ENCODE assay signal across 1 cellular context in the genomic region with DNA sequence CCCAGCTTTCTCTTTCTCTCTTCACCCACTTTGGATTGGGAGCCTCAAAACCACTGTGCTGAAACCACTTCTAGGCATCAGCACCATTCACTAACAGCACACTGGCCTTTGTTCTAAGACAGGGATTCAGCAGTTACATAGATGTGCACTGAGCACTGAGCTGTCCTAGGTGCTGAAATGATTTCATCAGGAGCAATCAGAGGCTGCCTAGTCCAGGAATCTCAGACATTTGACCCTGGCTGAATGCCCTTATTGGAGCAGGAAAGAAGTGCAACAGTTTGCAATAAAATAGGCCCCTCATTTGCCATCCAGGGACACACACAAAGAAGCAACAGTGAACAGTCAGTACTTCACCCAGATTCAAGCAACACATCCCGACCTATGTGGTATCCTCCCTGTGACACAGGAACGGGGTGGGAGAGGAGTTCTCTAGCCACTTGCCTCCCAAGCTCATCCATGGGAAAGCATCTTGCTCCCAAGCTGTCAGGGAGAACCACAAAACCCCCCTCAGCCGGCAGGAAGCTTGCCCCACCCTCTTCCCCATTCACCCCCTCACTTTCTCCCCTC.
TF ChIP-seq lines count a peak whose summit lies in the region.

No MANE protein-coding gene starts in this region.

TF ChIP-seq in HepG2, 621 proteins besides CTCF, POLR2A, EP300 and RAD21 (continued from another document):
- TF ChIP-seq, protein P1, sequence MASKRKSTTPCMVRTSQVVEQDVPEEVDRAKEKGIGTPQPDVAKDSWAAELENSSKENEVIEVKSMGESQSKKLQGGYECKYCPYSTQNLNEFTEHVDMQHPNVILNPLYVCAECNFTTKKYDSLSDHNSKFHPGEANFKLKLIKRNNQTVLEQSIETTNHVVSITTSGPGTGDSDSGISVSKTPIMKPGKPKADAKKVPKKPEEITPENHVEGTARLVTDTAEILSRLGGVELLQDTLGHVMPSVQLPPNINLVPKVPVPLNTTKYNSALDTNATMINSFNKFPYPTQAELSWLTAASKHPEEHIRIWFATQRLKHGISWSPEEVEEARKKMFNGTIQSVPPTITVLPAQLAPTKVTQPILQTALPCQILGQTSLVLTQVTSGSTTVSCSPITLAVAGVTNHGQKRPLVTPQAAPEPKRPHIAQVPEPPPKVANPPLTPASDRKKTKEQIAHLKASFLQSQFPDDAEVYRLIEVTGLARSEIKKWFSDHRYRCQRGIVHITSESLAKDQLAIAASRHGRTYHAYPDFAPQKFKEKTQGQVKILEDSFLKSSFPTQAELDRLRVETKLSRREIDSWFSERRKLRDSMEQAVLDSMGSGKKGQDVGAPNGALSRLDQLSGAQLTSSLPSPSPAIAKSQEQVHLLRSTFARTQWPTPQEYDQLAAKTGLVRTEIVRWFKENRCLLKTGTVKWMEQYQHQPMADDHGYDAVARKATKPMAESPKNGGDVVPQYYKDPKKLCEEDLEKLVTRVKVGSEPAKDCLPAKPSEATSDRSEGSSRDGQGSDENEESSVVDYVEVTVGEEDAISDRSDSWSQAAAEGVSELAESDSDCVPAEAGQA (IDR thresholded peaks at IDR 0.05; ENCODE audit: low read depth) = no peak
- TF ChIP-seq, protein P1 (CRISPR knock-in tag; IDR thresholded peaks at IDR 0.05; ENCODE audit: borderline replicate concordance) = peak; percentile 94
- TF ChIP-seq ZNF317 (CRISPR knock-in tag; IDR thresholded peaks at IDR 0.05) = 0 out of 2 replicates have a peak, but pooled peaks have one; percentile 54
- TF ChIP-seq ZNF7 (CRISPR knock-in tag; IDR thresholded peaks at IDR 0.05) = 0 out of 2 replicates have a peak, but pooled peaks have one; percentile 38
- TF ChIP-seq KLF9 (CRISPR knock-in tag; IDR thresholded peaks at IDR 0.05; ENCODE audit: low read depth) = peak; percentile 95
- peak; percentile 64 for TF ChIP-seq ZNF263 (CRISPR knock-in tag; IDR thresholded peaks at IDR 0.05)
- TF ChIP-seq HOXA7 (CRISPR knock-in tag; IDR thresholded peaks at IDR 0.05) = peak; percentile 64; the same call in 1 of the 2 replicates
- TF ChIP-seq SNAI1 (CRISPR knock-in tag; IDR thresholded peaks at IDR 0.05; ENCODE audit: borderline replicate concordance) = no peak
- TF ChIP-seq CCAR2 (optimal IDR thresholded peaks at IDR 0.05; ENCODE audit: low read depth, low read length) = no peak
- peak; percentile 36; the same call in 1 of the 2 replicates for TF ChIP-seq FOXO1 (CRISPR knock-in tag; IDR thresholded peaks at IDR 0.05)
- no peak for TF ChIP-seq POGZ (CRISPR knock-in tag; IDR thresholded peaks at IDR 0.05)
- TF ChIP-seq HDAC2 (CRISPR knock-in tag; IDR thresholded peaks at IDR 0.05) = peak; percentile 96
- peak; percentile 43; the same call in 1 of the 2 replicates for TF ChIP-seq STAG1 (CRISPR knock-in tag; IDR thresholded peaks at IDR 0.05)
- no peak for TF ChIP-seq ZNF652 (CRISPR knock-in tag; IDR thresholded peaks at IDR 0.05; ENCODE audit: borderline replicate concordance, low read depth)
- TF ChIP-seq ATF1 (CRISPR knock-in tag; IDR thresholded peaks at IDR 0.05) = no peak
- TF ChIP-seq, protein P2, sequence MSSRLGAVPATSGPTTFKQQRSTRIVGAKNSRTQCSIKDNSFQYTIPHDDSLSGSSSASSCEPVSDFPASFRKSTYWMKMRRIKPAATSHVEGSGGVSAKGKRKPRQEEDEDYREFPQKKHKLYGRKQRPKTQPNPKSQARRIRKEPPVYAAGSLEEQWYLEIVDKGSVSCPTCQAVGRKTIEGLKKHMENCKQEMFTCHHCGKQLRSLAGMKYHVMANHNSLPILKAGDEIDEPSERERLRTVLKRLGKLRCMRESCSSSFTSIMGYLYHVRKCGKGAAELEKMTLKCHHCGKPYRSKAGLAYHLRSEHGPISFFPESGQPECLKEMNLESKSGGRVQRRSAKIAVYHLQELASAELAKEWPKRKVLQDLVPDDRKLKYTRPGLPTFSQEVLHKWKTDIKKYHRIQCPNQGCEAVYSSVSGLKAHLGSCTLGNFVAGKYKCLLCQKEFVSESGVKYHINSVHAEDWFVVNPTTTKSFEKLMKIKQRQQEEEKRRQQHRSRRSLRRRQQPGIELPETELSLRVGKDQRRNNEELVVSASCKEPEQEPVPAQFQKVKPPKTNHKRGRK (CRISPR knock-in tag; IDR thresholded peaks at IDR 0.05) = no peak
- TF ChIP-seq, protein P3, sequence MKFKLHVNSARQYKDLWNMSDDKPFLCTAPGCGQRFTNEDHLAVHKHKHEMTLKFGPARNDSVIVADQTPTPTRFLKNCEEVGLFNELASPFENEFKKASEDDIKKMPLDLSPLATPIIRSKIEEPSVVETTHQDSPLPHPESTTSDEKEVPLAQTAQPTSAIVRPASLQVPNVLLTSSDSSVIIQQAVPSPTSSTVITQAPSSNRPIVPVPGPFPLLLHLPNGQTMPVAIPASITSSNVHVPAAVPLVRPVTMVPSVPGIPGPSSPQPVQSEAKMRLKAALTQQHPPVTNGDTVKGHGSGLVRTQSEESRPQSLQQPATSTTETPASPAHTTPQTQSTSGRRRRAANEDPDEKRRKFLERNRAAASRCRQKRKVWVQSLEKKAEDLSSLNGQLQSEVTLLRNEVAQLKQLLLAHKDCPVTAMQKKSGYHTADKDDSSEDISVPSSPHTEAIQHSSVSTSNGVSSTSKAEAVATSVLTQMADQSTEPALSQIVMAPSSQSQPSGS (CRISPR knock-in tag; IDR thresholded peaks at IDR 0.05) = peak; percentile 95
- TF ChIP-seq RELA (CRISPR knock-in tag; IDR thresholded peaks at IDR 0.05) = no peak
- TF ChIP-seq, protein P4, sequence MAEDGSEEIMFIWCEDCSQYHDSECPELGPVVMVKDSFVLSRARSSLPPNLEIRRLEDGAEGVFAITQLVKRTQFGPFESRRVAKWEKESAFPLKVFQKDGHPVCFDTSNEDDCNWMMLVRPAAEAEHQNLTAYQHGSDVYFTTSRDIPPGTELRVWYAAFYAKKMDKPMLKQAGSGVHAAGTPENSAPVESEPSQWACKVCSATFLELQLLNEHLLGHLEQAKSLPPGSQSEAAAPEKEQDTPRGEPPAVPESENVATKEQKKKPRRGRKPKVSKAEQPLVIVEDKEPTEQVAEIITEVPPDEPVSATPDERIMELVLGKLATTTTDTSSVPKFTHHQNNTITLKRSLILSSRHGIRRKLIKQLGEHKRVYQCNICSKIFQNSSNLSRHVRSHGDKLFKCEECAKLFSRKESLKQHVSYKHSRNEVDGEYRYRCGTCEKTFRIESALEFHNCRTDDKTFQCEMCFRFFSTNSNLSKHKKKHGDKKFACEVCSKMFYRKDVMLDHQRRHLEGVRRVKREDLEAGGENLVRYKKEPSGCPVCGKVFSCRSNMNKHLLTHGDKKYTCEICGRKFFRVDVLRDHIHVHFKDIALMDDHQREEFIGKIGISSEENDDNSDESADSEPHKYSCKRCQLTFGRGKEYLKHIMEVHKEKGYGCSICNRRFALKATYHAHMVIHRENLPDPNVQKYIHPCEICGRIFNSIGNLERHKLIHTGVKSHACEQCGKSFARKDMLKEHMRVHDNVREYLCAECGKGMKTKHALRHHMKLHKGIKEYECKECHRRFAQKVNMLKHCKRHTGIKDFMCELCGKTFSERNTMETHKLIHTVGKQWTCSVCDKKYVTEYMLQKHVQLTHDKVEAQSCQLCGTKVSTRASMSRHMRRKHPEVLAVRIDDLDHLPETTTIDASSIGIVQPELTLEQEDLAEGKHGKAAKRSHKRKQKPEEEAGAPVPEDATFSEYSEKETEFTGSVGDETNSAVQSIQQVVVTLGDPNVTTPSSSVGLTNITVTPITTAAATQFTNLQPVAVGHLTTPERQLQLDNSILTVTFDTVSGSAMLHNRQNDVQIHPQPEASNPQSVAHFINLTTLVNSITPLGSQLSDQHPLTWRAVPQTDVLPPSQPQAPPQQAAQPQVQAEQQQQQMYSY (CRISPR knock-in tag; IDR thresholded peaks at IDR 0.05) = peak; percentile 68
- TF ChIP-seq ZNF660 (CRISPR knock-in tag; IDR thresholded peaks at IDR 0.05; ENCODE audit: borderline replicate concordance, low read depth) = no peak
- TF ChIP-seq, protein P5, sequence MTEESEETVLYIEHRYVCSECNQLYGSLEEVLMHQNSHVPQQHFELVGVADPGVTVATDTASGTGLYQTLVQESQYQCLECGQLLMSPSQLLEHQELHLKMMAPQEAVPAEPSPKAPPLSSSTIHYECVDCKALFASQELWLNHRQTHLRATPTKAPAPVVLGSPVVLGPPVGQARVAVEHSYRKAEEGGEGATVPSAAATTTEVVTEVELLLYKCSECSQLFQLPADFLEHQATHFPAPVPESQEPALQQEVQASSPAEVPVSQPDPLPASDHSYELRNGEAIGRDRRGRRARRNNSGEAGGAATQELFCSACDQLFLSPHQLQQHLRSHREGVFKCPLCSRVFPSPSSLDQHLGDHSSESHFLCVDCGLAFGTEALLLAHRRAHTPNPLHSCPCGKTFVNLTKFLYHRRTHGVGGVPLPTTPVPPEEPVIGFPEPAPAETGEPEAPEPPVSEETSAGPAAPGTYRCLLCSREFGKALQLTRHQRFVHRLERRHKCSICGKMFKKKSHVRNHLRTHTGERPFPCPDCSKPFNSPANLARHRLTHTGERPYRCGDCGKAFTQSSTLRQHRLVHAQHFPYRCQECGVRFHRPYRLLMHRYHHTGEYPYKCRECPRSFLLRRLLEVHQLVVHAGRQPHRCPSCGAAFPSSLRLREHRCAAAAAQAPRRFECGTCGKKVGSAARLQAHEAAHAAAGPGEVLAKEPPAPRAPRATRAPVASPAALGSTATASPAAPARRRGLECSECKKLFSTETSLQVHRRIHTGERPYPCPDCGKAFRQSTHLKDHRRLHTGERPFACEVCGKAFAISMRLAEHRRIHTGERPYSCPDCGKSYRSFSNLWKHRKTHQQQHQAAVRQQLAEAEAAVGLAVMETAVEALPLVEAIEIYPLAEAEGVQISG (CRISPR knock-in tag; IDR thresholded peaks at IDR 0.05) = peak; percentile 80
- TF ChIP-seq SP2 (CRISPR knock-in tag; IDR thresholded peaks at IDR 0.05) = no peak
- TF ChIP-seq ERF (CRISPR knock-in tag; IDR thresholded peaks at IDR 0.05) = peak; percentile 98
- TF ChIP-seq, protein P6, sequence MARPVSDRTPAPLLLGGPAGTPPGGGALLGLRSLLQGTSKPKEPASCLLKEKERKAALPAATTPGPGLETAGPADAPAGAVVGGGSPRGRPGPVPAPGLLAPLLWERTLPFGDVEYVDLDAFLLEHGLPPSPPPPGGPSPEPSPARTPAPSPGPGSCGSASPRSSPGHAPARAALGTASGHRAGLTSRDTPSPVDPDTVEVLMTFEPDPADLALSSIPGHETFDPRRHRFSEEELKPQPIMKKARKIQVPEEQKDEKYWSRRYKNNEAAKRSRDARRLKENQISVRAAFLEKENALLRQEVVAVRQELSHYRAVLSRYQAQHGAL (CRISPR knock-in tag; IDR thresholded peaks at IDR 0.05; ENCODE audit: not compliant biosample characterization) = peak; percentile 91
- TF ChIP-seq ZNF546 (CRISPR knock-in tag; conservative IDR thresholded peaks at IDR 0.05) = peak; percentile 85; the same call in 1 of the 2 replicates
- peak; percentile 57; the same call in 1 of the 2 replicates for TF ChIP-seq ZNF160 (CRISPR knock-in tag; IDR thresholded peaks at IDR 0.05)
- no peak for TF ChIP-seq NFRKB (IDR thresholded peaks at IDR 0.05)
- no peak for TF ChIP-seq ZNF235 (CRISPR knock-in tag; IDR thresholded peaks at IDR 0.05; ENCODE audit: borderline replicate concordance)
- peak; percentile 97 for TF ChIP-seq ZMAT3 (CRISPR knock-in tag; conservative IDR thresholded peaks at IDR 0.05)
- TF ChIP-seq, protein P7, sequence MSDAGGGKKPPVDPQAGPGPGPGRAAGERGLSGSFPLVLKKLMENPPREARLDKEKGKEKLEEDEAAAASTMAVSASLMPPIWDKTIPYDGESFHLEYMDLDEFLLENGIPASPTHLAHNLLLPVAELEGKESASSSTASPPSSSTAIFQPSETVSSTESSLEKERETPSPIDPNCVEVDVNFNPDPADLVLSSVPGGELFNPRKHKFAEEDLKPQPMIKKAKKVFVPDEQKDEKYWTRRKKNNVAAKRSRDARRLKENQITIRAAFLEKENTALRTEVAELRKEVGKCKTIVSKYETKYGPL (CRISPR knock-in tag; IDR thresholded peaks at IDR 0.05) = peak; percentile 95
